ENCODE assay signal across 8 cellular contexts in the genomic region with DNA sequence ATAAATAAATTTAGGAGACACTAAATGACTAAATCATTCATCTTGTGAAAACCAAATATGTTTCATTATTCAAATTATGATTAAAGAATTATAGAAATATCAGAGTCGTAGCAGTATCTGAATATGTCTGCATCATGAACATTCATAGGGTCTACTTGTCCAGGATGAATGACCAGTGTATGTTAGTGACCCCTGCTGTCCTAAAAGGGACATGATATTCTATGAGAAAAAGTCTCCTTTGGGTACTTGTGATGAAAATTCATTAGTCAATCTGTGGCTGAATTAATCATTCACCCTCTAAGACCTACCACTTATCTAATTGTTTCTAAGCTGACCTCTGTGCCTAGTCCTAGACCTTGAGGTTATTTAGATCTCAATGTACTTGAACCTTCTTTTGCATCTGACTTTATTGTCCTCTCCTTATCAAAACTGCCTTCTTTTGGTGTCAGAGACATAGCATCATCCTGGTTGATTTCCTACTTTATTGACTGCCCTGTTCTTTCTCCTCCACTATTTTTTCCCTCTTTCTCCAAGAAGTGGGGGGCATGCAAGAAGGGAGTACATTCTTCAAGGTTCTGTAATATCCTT.
DNase-seq lines count a peak whose midpoint lies in the region; ATAC-seq, FAIRE-seq and TF ChIP-seq lines count a peak whose summit lies in the region.

No MANE protein-coding gene starts in this region.

- H3K4me3 Mint-ChIP-seq in Calu3 (ENCODE audit: low read depth, unreplicated experiment), result no peak overlapping the region
- H3K4me3 Mint-ChIP-seq in activated CD8-positive, alpha-beta T cell treated with anti-CD3 and anti-CD28 coated beads, Interleukin-2, amount 10 ng/mL, durations not matched to agents 7 days and 5 days, result no peak overlapping the region
- H3K4me3 Mint-ChIP-seq in activated T-cell treated with anti-CD3 and anti-CD28 coated beads, Interleukin-2, amount 50 U/mL, for 72 hours, result no peak overlapping the region

- H3K4me1 Mint-ChIP-seq in Calu3 (ENCODE audit: low read depth, unreplicated experiment), result no peaks in the 10 kb centered on the region
- no peaks in the 10 kb centered on the region for H3K4me1 Mint-ChIP-seq in activated CD8-positive, alpha-beta T cell treated with anti-CD3 and anti-CD28 coated beads, Interleukin-2, amount 10 ng/mL, durations not matched to agents 7 days and 5 days (ENCODE audit: low read depth)
- no peaks in the 10 kb centered on the region for H3K4me1 Mint-ChIP-seq in activated T-cell treated with anti-CD3 and anti-CD28 coated beads, Interleukin-2, amount 50 U/mL, for 72 hours (ENCODE audit: low read depth)

- no peak for TF ChIP-seq CTCF in Calu3 (IDR thresholded peaks at IDR 0.05; ENCODE audit: unreplicated experiment)
- peak; percentile 2 for TF ChIP-seq CTCF in kidney (IDR thresholded peaks at IDR 0.05; ENCODE audit: borderline replicate concordance, extremely low read depth, insufficient read depth)
- peak in 2 of 4 experiments; percentile 11 to 28 for TF ChIP-seq CTCF in sigmoid colon (IDR thresholded peaks at IDR 0.05)

- H3K36me3 Mint-ChIP-seq in Calu3 (ENCODE audit: insufficient read depth, unreplicated experiment), result no peaks in the 10 kb centered on the region
- no peaks in the 10 kb centered on the region for H3K36me3 Mint-ChIP-seq in activated CD8-positive, alpha-beta T cell treated with anti-CD3 and anti-CD28 coated beads, Interleukin-2, amount 10 ng/mL, durations not matched to agents 7 days and 5 days (ENCODE audit: low read depth)
- no peaks in the 10 kb centered on the region for H3K36me3 Mint-ChIP-seq in activated T-cell treated with anti-CD3 and anti-CD28 coated beads, Interleukin-2, amount 50 U/mL, for 72 hours (ENCODE audit: insufficient read depth in 2 of 2)

- DNase-seq in Calu3 (peak; percentile 55), amniotic epithelial cell (ENCODE audit: low read depth) (peak; percentile 52), kidney (no peak), sigmoid colon (no peak)
- DNase-seq in activated CD8-positive, alpha-beta T cell treated with anti-CD3 and anti-CD28 coated beads, Interleukin-2, amount 10 ng/mL, durations not matched to agents 7 days and 5 days, result no peak
- no peak for DNase-seq in activated T-cell treated with anti-CD3 and anti-CD28 coated beads, Interleukin-2, amount 50 U/mL, for 72 hours

- no peaks in the 10 kb centered on the region for H3K4me1 ChIP-seq in kidney (ENCODE audit: control insufficient read depth in 1 of 2, insufficient read depth in 1 of 2, low read depth in 1 of 2, low read length in 2 of 2)
- H3K4me1 ChIP-seq in sigmoid colon, result no peaks in the 10 kb centered on the region

- CTCF ChIA-PET in Calu3 (lab: Charles Lee), result interaction anchor here (0.7 kb wide), 1 partner anchor 794 kb away, joined by 5 read pairs; no protein-coding TSS in a partner anchor
- CTCF ChIA-PET in activated CD8-positive, alpha-beta T cell treated with anti-CD3 and anti-CD28 coated beads, Interleukin-2, amount 10 ng/mL, durations not matched to agents 7 days and 5 days (lab: Charles Lee), result no interaction called here

- no peak for TF ChIP-seq POLR2A in sigmoid colon (IDR thresholded peaks at IDR 0.05)

- TF ChIP-seq EP300 in sigmoid colon (IDR thresholded peaks at IDR 0.05), result no peak

- H3K36me3 ChIP-seq in kidney (ENCODE audit: control insufficient read depth in 1 of 2, insufficient read depth in 2 of 2, low read length in 2 of 2), result no peaks in the 10 kb centered on the region
- H3K36me3 ChIP-seq in sigmoid colon, result no peaks in the 10 kb centered on the region

- intact Hi-C loops in Calu3 (cut with micrococcal nuclease; ENCODE audit: unreplicated experiment) (loop anchor here (1.0 to 10.0 kb wide), 5 partner anchors 409 to 994 kb away; no protein-coding TSS in a partner anchor), kidney (cut with DNase I) (no loop called here), sigmoid colon (cut with DNase I) (loop anchor here (5.0 kb wide), 1 partner anchor 799 kb away; a partner anchor contains a TSS)

- no peaks in the 10 kb centered on the region for H3K27me3 ChIP-seq in sigmoid colon

- no peaks in the 10 kb centered on the region for H3K9me3 Mint-ChIP-seq in Calu3 (ENCODE audit: low read depth, unreplicated experiment)
- H3K9me3 Mint-ChIP-seq in activated CD8-positive, alpha-beta T cell treated with anti-CD3 and anti-CD28 coated beads, Interleukin-2, amount 10 ng/mL, durations not matched to agents 7 days and 5 days (ENCODE audit: insufficient read depth), result no peaks in the 10 kb centered on the region
- no peaks in the 10 kb centered on the region for H3K9me3 Mint-ChIP-seq in activated T-cell treated with anti-CD3 and anti-CD28 coated beads, Interleukin-2, amount 50 U/mL, for 72 hours

- no TSS peak for BruUV-seq in Calu3 (replicated peaks; lab: Mats Ljungman, UMichigan)

- H3K27ac ChIP-seq in kidney (ENCODE audit: low read depth in 2 of 2, low read length in 2 of 2) (no peak overlapping the region), sigmoid colon (no peak overlapping the region)

- ATAC-seq in HG03378 (IDR thresholded peaks at IDR 0.05; ENCODE audit: unreplicated experiment) (peak; percentile 51), GM18870 (IDR thresholded peaks at IDR 0.05; ENCODE audit: unreplicated experiment) (no peak)
- ATAC-seq in activated CD8-positive, alpha-beta T cell treated with anti-CD3 and anti-CD28 coated beads, Interleukin-2, amount 10 ng/mL, durations not matched to agents 7 days and 5 days, result no peak
- no peak for ATAC-seq in activated T-cell treated with anti-CD3 and anti-CD28 coated beads, Interleukin-2, amount 50 U/mL, for 72 hours (replicated peaks in 1 of 2)

- H3K9me3 ChIP-seq in kidney (ENCODE audit: control insufficient read depth in 1 of 2, low read length in 2 of 2) (no peaks in the 10 kb centered on the region), sigmoid colon (no peaks in the 10 kb centered on the region)

- no peak overlapping the region for H3K27ac Mint-ChIP-seq in Calu3 (ENCODE audit: unreplicated experiment)
- H3K27ac Mint-ChIP-seq in activated CD8-positive, alpha-beta T cell treated with anti-CD3 and anti-CD28 coated beads, Interleukin-2, amount 10 ng/mL, durations not matched to agents 7 days and 5 days, result no peak overlapping the region
- no peak overlapping the region for H3K27ac Mint-ChIP-seq in activated T-cell treated with anti-CD3 and anti-CD28 coated beads, Interleukin-2, amount 50 U/mL, for 72 hours

- H3K4me3 ChIP-seq in kidney (ENCODE audit: low read length in 2 of 2) (no peak overlapping the region), sigmoid colon (no peak overlapping the region)

- 32 to 61% methylated on average over 1 of the region's 1 CpG for WGBS in sigmoid colon, 2 donors

- H3K9ac ChIP-seq in kidney (ENCODE audit: low read length in 2 of 2), result no peak overlapping the region

- no peak for FAIRE-seq in kidney (lab: Jason Lieb, UNC)

- H3K27me3 Mint-ChIP-seq in Calu3 (ENCODE audit: unreplicated experiment), result no peaks in the 10 kb centered on the region
- no peaks in the 10 kb centered on the region for H3K27me3 Mint-ChIP-seq in activated CD8-positive, alpha-beta T cell treated with anti-CD3 and anti-CD28 coated beads, Interleukin-2, amount 10 ng/mL, durations not matched to agents 7 days and 5 days (ENCODE audit: low read depth)
- no peaks in the 10 kb centered on the region for H3K27me3 Mint-ChIP-seq in activated T-cell treated with anti-CD3 and anti-CD28 coated beads, Interleukin-2, amount 50 U/mL, for 72 hours (ENCODE audit: low read depth)

- POLR2A ChIA-PET in activated CD8-positive, alpha-beta T cell treated with anti-CD3 and anti-CD28 coated beads, Interleukin-2, amount 10 ng/mL, durations not matched to agents 7 days and 5 days (lab: Charles Lee), result no interaction called here

Comparison
In these comparisons a context has a peak if more than half of its experiments do, and no peak if none do; other contexts are left out.
1. DNase-seq: peak in Calu3 (single experiment) and amniotic epithelial cell (single experiment); none in kidney (single experiment), sigmoid colon (single experiment), activated CD8-positive, alpha-beta T cell treated with anti-CD3 and anti-CD28 coated beads, Interleukin-2, amount 10 ng/mL, durations not matched to agents 7 days and 5 days (single experiment) and activated T-cell treated with anti-CD3 and anti-CD28 coated beads, Interleukin-2, amount 50 U/mL, for 72 hours (0 of 2).